In genomic region chr5:43602818-43603534, GRCh38 we compare ENCODE assay signal across 9 cellular contexts. TPM values are rescaled to one million over a fixed set of nuclear protein-coding genes. Genes with fewer than 3 reads are reported as not detected.
A peak's percentile ranks its signal among the peaks of the same experiment; 100 is the strongest.
DNase-seq lines count a peak whose midpoint lies in the region; ATAC-seq and TF ChIP-seq lines count a peak whose summit lies in the region.
"Had no signal": no experiment of that assay in that cellular context is flagged by ENCODE, and none has a peak within 500 bp of the region (broad histone marks: within the 10 kb centered on the region; RNA-seq: fewer than 3 reads in every experiment).

TSS of gene NNT (plus strand) at chr5:43603180. CDS start at chr5:43609196, 6,016 bp downstream.

- intact Hi-C loops in left colon (cut with DNase I, micrococcal nuclease), result no loop called here

- peaks cover 13% of the 10 kb centered on the region for H3K4me1 ChIP-seq in ACC112 (ENCODE audit: control insufficient read depth, insufficient read depth, low read length, unreplicated experiment)

- 0 out of 2 replicates have a peak, but pooled peaks cover 3% of the 10 kb centered on the region for H3K36me3 ChIP-seq in ACC112 (ENCODE audit: insufficient read depth, low read length)

- peak within 1 kb of the TSS; percentile 99 for H2AFZ ChIP-seq in ACC112 (ENCODE audit: low read length, unreplicated experiment)

- no peak for TF ChIP-seq CTCF in choroid plexus epithelial cell (conservative IDR thresholded peaks at IDR 0.05; ENCODE audit: low read depth, low read length)

- peak; percentile 67 for ATAC-seq in GM18858 (IDR thresholded peaks at IDR 0.05; ENCODE audit: unreplicated experiment)
- peak; percentile 77 for ATAC-seq in HG03066 (IDR thresholded peaks at IDR 0.05; ENCODE audit: low read depth, unreplicated experiment)
- peak; percentile 87 for ATAC-seq in left colon
- ATAC-seq: HCT116 had no signal

- DNase-seq in NCI-H2196 treated with DMSO at 0.1 percent for 48 hours (lab: John Stamatoyannopoulos, UW; ENCODE audit: unreplicated experiment), result peak; percentile 60
- peak; percentile 60 for DNase-seq in activated CD4-positive, alpha-beta T cell treated with anti-CD3 and anti-CD28 coated beads for 1 hour
- DNase-seq in choroid plexus epithelial cell (ENCODE audit: low read depth), result peak; percentile 33
- peak; percentile 78 to 88 for DNase-seq in left colon
- peak; percentile 77 for DNase-seq in stimulated activated CD4-positive, alpha-beta T cell treated with anti-CD3 and anti-CD28 coated beads, Interleukin-1b, Interleukin-23, amount 100 ng/mL, for 48 hours

- peak within 1 kb of the TSS; percentile 30 for H3K27ac ChIP-seq in ACC112 (ENCODE audit: low read depth, low read length)

- H3K27me3 ChIP-seq in ACC112 (ENCODE audit: insufficient read depth, low read length), result no peaks in the 10 kb centered on the region

- H3K4me3 ChIP-seq in ACC112 (ENCODE audit: low read depth, low read length) (peak within 1 kb of the TSS; percentile 97), choroid plexus epithelial cell (ENCODE audit: low read depth, low read length) (peak within 1 kb of the TSS; percentile 87)

- H3K79me2 ChIP-seq in ACC112 (ENCODE audit: control insufficient read depth, insufficient read depth, low read length, unreplicated experiment), result peaks cover 50% of the 10 kb centered on the region

RNA-seq across cellular contexts. Expression of gene NNT, which starts in this region (rescaled TPM):
- 100 to 1,000 TPM; 110 to 146 TPM for total RNA-seq in left colon

Comparison
In these comparisons a context has a peak if more than half of its experiments do, and no peak if none do; other contexts are left out.
1. Peak in every context shown above with its lines: DNase-seq, ATAC-seq, H3K4me3 ChIP-seq and H3K27ac ChIP-seq.
2. DNase-seq: peak in every context shown above with its lines; median percentile 83 in left colon; 77 in stimulated activated CD4-positive, alpha-beta T cell treated with anti-CD3 and anti-CD28 coated beads, Interleukin-1b, Interleukin-23, amount 100 ng/mL, for 48 hours; 60 in NCI-H2196 treated with DMSO at 0.1 percent for 48 hours; 60 in activated CD4-positive, alpha-beta T cell treated with anti-CD3 and anti-CD28 coated beads for 1 hour; 33 in choroid plexus epithelial cell.